In genomic region chr17:28221751-28222414, GRCh38 we compare ENCODE assay signal across 18 cellular contexts.
DNase-seq lines count a peak whose midpoint lies in the region; ATAC-seq, FAIRE-seq and TF ChIP-seq lines count a peak whose summit lies in the region.
"Had no signal": no experiment of that assay in that cellular context is flagged by ENCODE, and none has a peak within 500 bp of the region (broad histone marks: within the 10 kb centered on the region; RNA-seq: fewer than 3 reads in every experiment).

No MANE protein-coding gene starts in this region.

- no peak for TF ChIP-seq POLR2A in GM12891 (IDR thresholded peaks at IDR 0.05; ENCODE audit: low read depth, low read length)

- H3K9me3 Mint-ChIP-seq in stimulated activated memory B cell treated with anti-CD40 and anti-IgM and Interleukin-4, amounts not matched to agents 10 μg/mL and 1 μg/mL and 100 μg/mL, for 72 hours: no peaks in the 10 kb centered on the region

- DNase-seq in GM12891 (ENCODE audit: insufficient read length, low spot score) (no peak), MG63 (peak; percentile 18), fibroblast of the aortic adventitia (ENCODE audit: low read depth) (peak; percentile 14), kidney glomerular epithelial cell (lab: John Stamatoyannopoulos, UW) (no peak), GM03348 (ENCODE audit: low spot score) (no peak), tibial artery (no peak)
- DNase-seq: KBM-7, NCI-H1048, NCI-H146, NCI-H2081 treated with DMSO at 0.1 percent for 48 hours, Right ventricle myocardium superior had no signal

- peaks cover 7% of the 10 kb centered on the region for H3K4me1 Mint-ChIP-seq in stimulated activated memory B cell treated with anti-CD40 and anti-IgM and Interleukin-4, amounts not matched to agents 10 μg/mL and 1 μg/mL and 100 μg/mL, for 72 hours

- H3K4me3 Mint-ChIP-seq in stimulated activated memory B cell treated with anti-CD40 and anti-IgM and Interleukin-4, amounts not matched to agents 10 μg/mL and 1 μg/mL and 100 μg/mL, for 72 hours: no peak overlapping the region

- peak; percentile 20 for ATAC-seq in stimulated activated memory B cell treated with anti-CD40 and anti-IgM and Interleukin-4, amounts not matched to agents 10 μg/mL and 1 μg/mL and 100 μg/mL, for 72 hours
- ATAC-seq in HG03520 (IDR thresholded peaks at IDR 0.05; ENCODE audit: unreplicated experiment): no peak
- ATAC-seq: HCT116, SK-N-SH treated with all-trans-retinoic acid at 6 μM for 48 hours had no signal

- H3K27me3 ChIP-seq in MG63 (no peaks in the 10 kb centered on the region), tibial artery (peaks cover 0 to 7% of the 10 kb centered on the region in 2 donors)

- no peak overlapping the region for H3K4me3 ChIP-seq in MG63
- no peak overlapping the region for H3K4me3 ChIP-seq in fibroblast of the aortic adventitia (ENCODE audit: low read depth, low read length)
- no peak overlapping the region for H3K4me3 ChIP-seq in tibial artery

- intact Hi-C loops in tibial artery (cut with DNase I; ENCODE audit: low total_unique reads): no loop called here

- peaks cover 16% of the 10 kb centered on the region for H3K27me3 Mint-ChIP-seq in stimulated activated memory B cell treated with anti-CD40 and anti-IgM and Interleukin-4, amounts not matched to agents 10 μg/mL and 1 μg/mL and 100 μg/mL, for 72 hours

- no peak overlapping the region for H3K27ac ChIP-seq in tibial artery
- H3K27ac ChIP-seq: HL-60 had no signal

- H3K36me3 ChIP-seq in MG63 (no peaks in the 10 kb centered on the region), tibial artery (no peaks in the 10 kb centered on the region)

- no peak for TF ChIP-seq CTCF in fibroblast of the aortic adventitia (IDR thresholded peaks at IDR 0.05; ENCODE audit: insufficient read depth, low read length)
- no peak for TF ChIP-seq CTCF in tibial artery (IDR thresholded peaks at IDR 0.05)

- no peaks in the 10 kb centered on the region for H3K4me1 ChIP-seq in tibial artery

- H3K9me3 ChIP-seq in MG63: no peaks in the 10 kb centered on the region
- no peaks in the 10 kb centered on the region for H3K9me3 ChIP-seq in tibial artery

- FAIRE-seq in GM12891 (lab: Jason Lieb, UNC): no peak
- FAIRE-seq: GM18507, RCC 7860 had no signal

- H3K36me3 Mint-ChIP-seq in stimulated activated memory B cell treated with anti-CD40 and anti-IgM and Interleukin-4, amounts not matched to agents 10 μg/mL and 1 μg/mL and 100 μg/mL, for 72 hours: no peaks in the 10 kb centered on the region

- H3K27ac Mint-ChIP-seq in stimulated activated memory B cell treated with anti-CD40 and anti-IgM and Interleukin-4, amounts not matched to agents 10 μg/mL and 1 μg/mL and 100 μg/mL, for 72 hours: no peak overlapping the region

TF ChIP-seq in GM12891, 5 proteins besides CTCF, POLR2A, EP300 and RAD21:
- TF ChIP-seq SPI1 (IDR thresholded peaks at IDR 0.05; ENCODE audit: low read depth, low read length) (peak; percentile 80), POU2F2 (IDR thresholded peaks at IDR 0.05; ENCODE audit: low read depth, low read length) (no peak), PAX5 (IDR thresholded peaks at IDR 0.05; ENCODE audit: insufficient read depth, low read length, severe bottlenecking) (no peak), POLR2AphosphoS5 (IDR thresholded peaks at IDR 0.05; ENCODE audit: low read depth, low read length) (no peak), TAF1 (IDR thresholded peaks at IDR 0.05; ENCODE audit: low read depth, low read length) (no peak)

Comparison
In these comparisons a context has a peak if more than half of its experiments do, and no peak if none do; other contexts are left out.
1. DNase-seq: peak in MG63 (single experiment) and fibroblast of the aortic adventitia (single experiment); none in GM12891 (single experiment), kidney glomerular epithelial cell (single experiment), GM03348 (single experiment) and tibial artery (0 of 2).